ENCODE assay signal across 8 cellular contexts in genomic region chr4:73446336-73446938, GRCh38. TPM values are rescaled to one million over a fixed set of nuclear protein-coding genes. Genes with fewer than 3 reads are reported as not detected.
DNase-seq lines count a peak whose midpoint lies in the region; ATAC-seq and TF ChIP-seq lines count a peak whose summit lies in the region.

No MANE protein-coding gene starts in this region.

- peaks cover 5% of the 10 kb centered on the region for H3K27me3 ChIP-seq in upper lobe of right lung

- H3K4me1 Mint-ChIP-seq in Calu3 (ENCODE audit: low read depth, unreplicated experiment), result peaks cover 5% of the 10 kb centered on the region
- peaks cover 28% of the 10 kb centered on the region for H3K4me1 Mint-ChIP-seq in WTC11

- H3K4me1 ChIP-seq in upper lobe of right lung, result no peaks in the 10 kb centered on the region

- H3K36me3 ChIP-seq in upper lobe of right lung, result no peaks in the 10 kb centered on the region

- H3K27me3 Mint-ChIP-seq in Calu3 (ENCODE audit: unreplicated experiment) (no peaks in the 10 kb centered on the region), WTC11 (ENCODE audit: low read depth) (peaks cover 39% of the 10 kb centered on the region)

- CTCF ChIA-PET in Calu3 (lab: Charles Lee), result interaction anchor here (0.7 to 2.6 kb wide), 3 partner anchors 75 to 105 kb away, joined by 3 to 42 read pairs (median 9); no protein-coding TSS in a partner anchor
- CTCF ChIA-PET in WTC11 (lab: Charles Lee), result interaction anchor here (0.6 to 5.3 kb wide), 27 partner anchors 9 to 755 kb away, joined by 3 to 77 read pairs (median 4); no protein-coding TSS in a partner anchor

- H3K4me3 Mint-ChIP-seq in Calu3 (ENCODE audit: low read depth, unreplicated experiment), result no peak overlapping the region
- no peak overlapping the region for H3K4me3 Mint-ChIP-seq in WTC11

- no TSS peak for BruUV-seq in Calu3 (replicated peaks; lab: Mats Ljungman, UMichigan)

- H3K27ac Mint-ChIP-seq in Calu3 (ENCODE audit: unreplicated experiment) (no peak overlapping the region), WTC11 (no peak overlapping the region)

- H3K9me3 Mint-ChIP-seq in Calu3 (ENCODE audit: low read depth, unreplicated experiment), result no peaks in the 10 kb centered on the region
- H3K9me3 Mint-ChIP-seq in WTC11, result no peaks in the 10 kb centered on the region

- peak; percentile 65 for TF ChIP-seq CTCF in Calu3 (IDR thresholded peaks at IDR 0.05; ENCODE audit: unreplicated experiment)
- peak; percentile 55 for TF ChIP-seq CTCF in WTC11 (IDR thresholded peaks at IDR 0.05)
- TF ChIP-seq CTCF in upper lobe of right lung (IDR thresholded peaks at IDR 0.05), result peak; percentile 64

- H3K9me3 ChIP-seq in upper lobe of right lung, result no peaks in the 10 kb centered on the region

- DNase-seq in Calu3, result peak; percentile 17
- DNase-seq in NCI-H1930 (lab: John Stamatoyannopoulos, UW), result peak; percentile 28 to 41
- DNase-seq in WTC11 (ENCODE audit: low spot score), result no peak
- peak; percentile 66 for DNase-seq in iris pigment epithelial cell (ENCODE audit: low read depth)
- DNase-seq in upper lobe of right lung, result no peak
- DNase-seq in effector CD8-positive, alpha-beta T cell (lab: John Stamatoyannopoulos, UW), result no peak

- ATAC-seq in GM18870 (IDR thresholded peaks at IDR 0.05; ENCODE audit: unreplicated experiment) (peak; percentile 99), HG02973 (IDR thresholded peaks at IDR 0.05; ENCODE audit: unreplicated experiment) (peak; percentile 99), WTC11 (peak; percentile 75), upper lobe of right lung (peak; percentile 92)

- POLR2A ChIA-PET in WTC11 (lab: Charles Lee), result interaction anchor here (1.1 kb wide), 1 partner anchor 18 kb away, joined by 5 read pairs; no protein-coding TSS in a partner anchor

- no peak overlapping the region for H3K27ac ChIP-seq in upper lobe of right lung

- H3K36me3 Mint-ChIP-seq in Calu3 (ENCODE audit: insufficient read depth, unreplicated experiment) (no peaks in the 10 kb centered on the region), WTC11 (no peaks in the 10 kb centered on the region)

- intact Hi-C loops in Calu3 (cut with micrococcal nuclease; ENCODE audit: unreplicated experiment) (loop anchor here (1.0 to 10.0 kb wide), 2 partner anchors 105 to 208 kb away; no protein-coding TSS in a partner anchor), upper lobe of right lung (cut with DNase I) (no loop called here)

- no peak overlapping the region for H3K4me3 ChIP-seq in upper lobe of right lung

TF ChIP-seq in WTC11, 78 proteins besides CTCF, POLR2A, EP300 and RAD21:
- no peak for TF ChIP-seq MLX (CRISPR knock-in tag; IDR thresholded peaks at IDR 0.05)
- TF ChIP-seq ZNF263 (CRISPR knock-in tag; IDR thresholded peaks at IDR 0.05; ENCODE audit: low read depth), result no peak
- no peak for TF ChIP-seq TEAD1 (CRISPR knock-in tag; IDR thresholded peaks at IDR 0.05)
TF ChIP-seq in WTC11: peak in this region for 0.

RNA-seq across cellular contexts. Expression of gene AFP, which starts 10.4 kb away (rescaled TPM):
- 0.24 TPM in 1 of 2 replicates, not detected in the other for total RNA-seq in Calu3 (2022)
- 1.1 to 1.8 TPM (median 1.8 TPM) in 3 replicates for total RNA-seq in WTC11 (2021)
- total RNA-seq in upper lobe of right lung, result not detected

RNA-seq across cellular contexts. Expression of gene AFM, which starts 35.1 kb away (rescaled TPM):
- total RNA-seq in Calu3 (2022) (not detected in 2 replicates), WTC11 (2021) (not detected in 3 replicates), upper lobe of right lung (not detected)

RNA-seq across cellular contexts. Expression of gene ALB, which starts 42.4 kb away (rescaled TPM):
- total RNA-seq in Calu3 (2022) (not detected in 2 replicates), WTC11 (2021) (23.4 to 35.4 TPM (median 27.4 TPM) in 3 replicates), upper lobe of right lung (2.9 TPM)

Comparison
In these comparisons a context has a peak if more than half of its experiments do, and no peak if none do; other contexts are left out.
1. DNase-seq: peak in Calu3 (single experiment), NCI-H1930 (2 of 2) and iris pigment epithelial cell (single experiment); none in WTC11 (single experiment), upper lobe of right lung (single experiment) and effector CD8-positive, alpha-beta T cell (single experiment).
2. Peak in every context shown above with its lines, with median percentiles within 50 percentile points of each other: CTCF ChIP-seq and ATAC-seq.